Comparison of ENCODE assay signal across 1 cellular context in the genomic region with DNA sequence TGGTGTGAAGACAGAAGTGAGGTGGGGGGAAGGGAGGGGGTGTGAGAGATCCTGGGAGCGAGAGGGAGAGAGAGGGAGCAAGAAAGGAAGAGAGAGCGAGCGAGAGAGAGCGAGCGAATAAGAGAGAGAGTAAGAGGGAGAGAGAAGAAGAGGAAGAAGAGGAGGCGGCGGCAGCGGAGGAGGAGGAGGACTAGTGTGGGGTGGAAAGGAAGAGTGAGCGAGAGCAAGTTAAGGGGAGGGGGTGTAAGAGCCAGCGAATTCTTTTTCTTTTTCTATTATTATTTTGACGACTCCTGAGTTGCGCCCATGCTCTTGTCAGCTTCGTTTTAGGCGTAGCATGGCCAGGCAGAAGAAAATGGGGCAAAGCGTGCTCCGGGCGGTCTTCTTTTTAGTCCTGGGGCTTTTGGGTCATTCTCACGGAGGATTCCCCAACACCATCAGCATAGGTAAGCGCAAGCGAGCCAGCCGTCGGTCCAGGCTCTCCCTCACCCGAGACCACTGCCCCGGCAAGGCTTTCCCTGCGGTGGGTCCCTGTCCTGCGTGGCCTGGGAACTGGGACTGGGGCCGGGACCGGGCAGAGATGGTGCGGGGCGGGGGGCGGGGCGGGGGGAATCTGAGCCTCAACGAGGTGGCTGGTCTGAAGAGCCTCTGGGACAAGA.
TF ChIP-seq lines count a peak whose summit lies in the region.

Gene GRIA3, plus strand, starts transcription at position 80 of the 659 bp plus-strand sequence. Its CDS starts 258 bp downstream, at position 338.

TF ChIP-seq in H1, 55 proteins besides CTCF, POLR2A, EP300 and RAD21:
- no peak for TF ChIP-seq NRF1 (IDR thresholded peaks at IDR 0.05; ENCODE audit: low read depth, low read length)
- TF ChIP-seq RNF2 (IDR thresholded peaks at IDR 0.05; ENCODE audit: borderline replicate concordance, low read depth, low read length, missing control alignments, poor library complexity, severe bottlenecking): no peak
- no peak for TF ChIP-seq TEAD4 (IDR thresholded peaks at IDR 0.05; ENCODE audit: low read depth, low read length)
- TF ChIP-seq ATF3 (IDR thresholded peaks at IDR 0.05; ENCODE audit: insufficient read depth, low read depth, low read length): no peak
